1 cellular context compared by ENCODE assay signal in the genomic region with DNA sequence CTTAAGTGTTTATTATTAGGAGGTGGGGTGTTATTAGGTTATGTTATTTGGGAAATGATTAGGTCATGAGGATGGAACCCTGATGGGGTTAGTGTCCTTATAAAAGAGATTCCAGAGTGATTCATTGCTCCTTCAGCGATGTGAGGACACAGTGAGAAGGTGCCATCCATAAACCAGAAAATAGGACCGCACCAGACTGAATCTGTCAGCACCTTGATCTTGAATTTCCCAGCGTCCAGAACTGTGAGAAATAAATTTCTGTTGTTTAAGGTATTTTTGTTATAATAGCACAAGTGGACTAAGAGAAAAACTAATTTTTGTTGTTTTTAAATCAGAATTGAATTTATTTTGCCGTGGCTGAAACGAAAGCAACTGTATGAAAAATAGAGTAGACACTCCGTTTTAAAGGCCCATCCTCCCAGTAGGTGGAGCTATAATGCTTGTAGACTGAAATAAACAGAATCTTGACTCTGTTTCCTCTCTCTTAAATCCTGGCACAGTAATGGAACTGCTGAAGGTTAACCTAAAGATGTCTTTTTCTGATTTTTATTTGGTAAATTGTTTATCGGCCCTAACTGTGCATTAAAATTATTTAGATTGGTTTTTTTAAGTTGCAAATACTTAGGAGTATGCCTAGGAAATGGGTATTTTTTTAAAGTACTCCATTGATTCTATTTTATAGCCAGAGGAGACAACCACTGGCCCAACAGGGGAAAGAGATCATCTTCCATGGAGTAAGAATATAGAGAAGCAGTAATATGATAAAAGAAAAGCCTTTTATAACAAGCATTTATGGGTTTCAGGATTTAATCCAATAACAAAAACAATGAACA.
A peak's percentile ranks its signal among the peaks of the same experiment; 100 is the strongest.
TF ChIP-seq lines count a peak whose summit lies in the region.

No MANE protein-coding gene starts in this region.

TF ChIP-seq in K562, 482 proteins besides CTCF, POLR2A, EP300 and RAD21 (continued from another document):
- TF ChIP-seq, protein P1, sequence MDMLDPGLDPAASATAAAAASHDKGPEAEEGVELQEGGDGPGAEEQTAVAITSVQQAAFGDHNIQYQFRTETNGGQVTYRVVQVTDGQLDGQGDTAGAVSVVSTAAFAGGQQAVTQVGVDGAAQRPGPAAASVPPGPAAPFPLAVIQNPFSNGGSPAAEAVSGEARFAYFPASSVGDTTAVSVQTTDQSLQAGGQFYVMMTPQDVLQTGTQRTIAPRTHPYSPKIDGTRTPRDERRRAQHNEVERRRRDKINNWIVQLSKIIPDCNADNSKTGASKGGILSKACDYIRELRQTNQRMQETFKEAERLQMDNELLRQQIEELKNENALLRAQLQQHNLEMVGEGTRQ (CRISPR knock-in tag; IDR thresholded peaks at IDR 0.05): no peak
- TF ChIP-seq, protein P2, sequence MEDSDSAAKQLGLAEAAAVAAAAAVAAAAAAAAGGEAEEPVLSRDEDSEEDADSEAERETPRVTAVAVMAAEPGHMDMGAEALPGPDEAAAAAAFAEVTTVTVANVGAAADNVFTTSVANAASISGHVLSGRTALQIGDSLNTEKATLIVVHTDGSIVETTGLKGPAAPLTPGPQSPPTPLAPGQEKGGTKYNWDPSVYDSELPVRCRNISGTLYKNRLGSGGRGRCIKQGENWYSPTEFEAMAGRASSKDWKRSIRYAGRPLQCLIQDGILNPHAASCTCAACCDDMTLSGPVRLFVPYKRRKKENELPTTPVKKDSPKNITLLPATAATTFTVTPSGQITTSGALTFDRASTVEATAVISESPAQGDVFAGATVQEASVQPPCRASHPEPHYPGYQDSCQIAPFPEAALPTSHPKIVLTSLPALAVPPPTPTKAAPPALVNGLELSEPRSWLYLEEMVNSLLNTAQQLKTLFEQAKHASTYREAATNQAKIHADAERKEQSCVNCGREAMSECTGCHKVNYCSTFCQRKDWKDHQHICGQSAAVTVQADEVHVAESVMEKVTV (CRISPR knock-in tag; IDR thresholded peaks at IDR 0.05): peak; percentile 65
- TF ChIP-seq, protein P3, sequence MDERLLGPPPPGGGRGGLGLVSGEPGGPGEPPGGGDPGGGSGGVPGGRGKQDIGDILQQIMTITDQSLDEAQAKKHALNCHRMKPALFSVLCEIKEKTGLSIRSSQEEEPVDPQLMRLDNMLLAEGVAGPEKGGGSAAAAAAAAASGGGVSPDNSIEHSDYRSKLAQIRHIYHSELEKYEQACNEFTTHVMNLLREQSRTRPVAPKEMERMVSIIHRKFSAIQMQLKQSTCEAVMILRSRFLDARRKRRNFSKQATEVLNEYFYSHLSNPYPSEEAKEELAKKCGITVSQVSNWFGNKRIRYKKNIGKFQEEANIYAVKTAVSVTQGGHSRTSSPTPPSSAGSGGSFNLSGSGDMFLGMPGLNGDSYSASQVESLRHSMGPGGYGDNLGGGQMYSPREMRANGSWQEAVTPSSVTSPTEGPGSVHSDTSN (CRISPR knock-in tag; IDR thresholded peaks at IDR 0.05; ENCODE audit: low read depth): no peak
- TF ChIP-seq, protein P3 (tag; conservative IDR thresholded peaks at IDR 0.05; ENCODE audit: low read depth): 0 out of 2 replicates have a peak, but pooled peaks have one; percentile 34
- TF ChIP-seq KLF16 (IDR thresholded peaks at IDR 0.05): 0 out of 2 replicates have a peak, but pooled peaks have one; percentile 14
- TF ChIP-seq, protein P4, sequence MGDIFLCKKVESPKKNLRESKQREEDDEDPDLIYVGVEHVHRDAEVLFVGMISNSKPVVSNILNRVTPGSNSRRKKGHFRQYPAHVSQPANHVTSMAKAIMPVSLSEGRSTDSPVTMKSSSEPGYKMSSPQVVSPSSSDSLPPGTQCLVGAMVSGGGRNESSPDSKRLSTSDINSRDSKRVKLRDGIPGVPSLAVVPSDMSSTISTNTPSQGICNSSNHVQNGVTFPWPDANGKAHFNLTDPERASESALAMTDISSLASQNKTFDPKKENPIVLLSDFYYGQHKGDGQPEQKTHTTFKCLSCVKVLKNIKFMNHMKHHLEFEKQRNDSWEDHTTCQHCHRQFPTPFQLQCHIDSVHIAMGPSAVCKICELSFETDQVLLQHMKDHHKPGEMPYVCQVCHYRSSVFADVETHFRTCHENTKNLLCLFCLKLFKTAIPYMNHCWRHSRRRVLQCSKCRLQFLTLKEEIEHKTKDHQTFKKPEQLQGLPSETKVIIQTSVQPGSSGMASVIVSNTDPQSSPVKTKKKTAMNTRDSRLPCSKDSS (IDR thresholded peaks at IDR 0.05; ENCODE audit: low read depth, partially characterized antibody): no peak
TF ChIP-seq in K562: peak in this region for 5.
